ENCODE assay signal across 8 cellular contexts in genomic region chr10:31581741-31582323, GRCh38.
DNase-seq lines count a peak whose midpoint lies in the region; ATAC-seq, FAIRE-seq and TF ChIP-seq lines count a peak whose summit lies in the region.

No MANE protein-coding gene starts in this region.

- no peak overlapping the region for H3K9ac ChIP-seq in kidney (ENCODE audit: low read length in 2 of 2)

- TF ChIP-seq CTCF in neutrophil (IDR thresholded peaks at IDR 0.05), result no peak
- no peak for TF ChIP-seq CTCF in kidney (IDR thresholded peaks at IDR 0.05; ENCODE audit: borderline replicate concordance, extremely low read depth, insufficient read depth)

- peak; percentile 74 for ATAC-seq in GM18867 (IDR thresholded peaks at IDR 0.05; ENCODE audit: unreplicated experiment)
- peak; percentile 82 for ATAC-seq in HG02610 (IDR thresholded peaks at IDR 0.05; ENCODE audit: unreplicated experiment)

- H3K4me1 ChIP-seq in neutrophil (ENCODE audit: control insufficient read depth in 1 of 2, insufficient read depth in 1 of 2, low read depth in 1 of 2, low read length in 1 of 2) (peaks cover 44 to 50% of the 10 kb centered on the region in 2 experiments), kidney (ENCODE audit: control insufficient read depth in 1 of 2, insufficient read depth in 1 of 2, low read depth in 1 of 2, low read length in 2 of 2) (peaks cover 4 to 21% of the 10 kb centered on the region in 2 donors)

- H3K27ac ChIP-seq in neutrophil (peak overlapping the region; percentile 92), kidney (ENCODE audit: low read depth in 2 of 2, low read length in 2 of 2) (peak overlapping the region in 1 of 2 donors; percentile 23)

- H3K36me3 ChIP-seq in neutrophil (no peaks in the 10 kb centered on the region), kidney (ENCODE audit: control insufficient read depth in 1 of 2, insufficient read depth in 2 of 2, low read length in 2 of 2) (no peaks in the 10 kb centered on the region)

- CTCF ChIA-PET in HEK293T (lab: Yijun Ruan, JAX), result interaction anchor here (0.7 to 1.0 kb wide), 2 partner anchors 227 to 614 kb away, joined by 3 read pairs; no protein-coding TSS in a partner anchor

- no peaks in the 10 kb centered on the region for H3K9me3 ChIP-seq in neutrophil
- H3K9me3 ChIP-seq in kidney (ENCODE audit: control insufficient read depth in 1 of 2, low read length in 2 of 2), result no peaks in the 10 kb centered on the region

- POLR2A ChIA-PET in HEK293T (lab: Yijun Ruan, JAX), result interaction anchor here (1.6 kb wide), 1 partner anchor 22 kb away, joined by 3 read pairs; no protein-coding TSS in a partner anchor

- no peak for FAIRE-seq in kidney (lab: Jason Lieb, UNC)

- intact Hi-C loops in kidney (cut with DNase I), result no loop called here

- peak; percentile 35 for DNase-seq in OCI-M1 (lab: John Stamatoyannopoulos, UW)
- no peak for DNase-seq in HEK293T (ENCODE audit: extremely low spot score)
- DNase-seq in kidney, result no peak
- no peak for DNase-seq in stimulated activated CD4-positive, alpha-beta T cell treated with anti-CD3 and anti-CD28 coated beads, Interleukin-15, amount 100 ng/mL, for 24 hours
- no peak for DNase-seq in cerebellar nuclear complex (lab: John Stamatoyannopoulos, UW)

- H3K4me3 ChIP-seq in neutrophil (ENCODE audit: low read depth in 1 of 2, low read length in 1 of 2), result peak overlapping the region; percentile 33 to 42
- no peak overlapping the region for H3K4me3 ChIP-seq in kidney (ENCODE audit: low read length in 2 of 2)

- no peaks in the 10 kb centered on the region for H3K27me3 ChIP-seq in neutrophil

TF ChIP-seq in HEK293T, 16 proteins besides CTCF, POLR2A, EP300 and RAD21:
- no peak for TF ChIP-seq FOXA1 (IDR thresholded peaks at IDR 0.05)
- no peak for TF ChIP-seq ZNF384 (IDR thresholded peaks at IDR 0.05)

Comparison
In these comparisons a context has a peak if more than half of its experiments do, and no peak if none do; other contexts are left out.
1. H3K4me3 ChIP-seq: peak in neutrophil (2 of 2); none in kidney (0 of 2).